In genomic region chr19:48813123-48813911, GRCh38 we compare ENCODE assay signal across 10 cellular contexts. TPM values are rescaled to one million over a fixed set of nuclear protein-coding genes. Genes with fewer than 3 reads are reported as not detected.
A peak's percentile ranks its signal among the peaks of the same experiment; 100 is the strongest.
DNase-seq lines count a peak whose midpoint lies in the region; ATAC-seq and TF ChIP-seq lines count a peak whose summit lies in the region.
"Had no signal": no experiment of that assay in that cellular context is flagged by ENCODE, and none has a peak within 500 bp of the region (broad histone marks: within the 10 kb centered on the region; RNA-seq: fewer than 3 reads in every experiment).

No MANE protein-coding gene starts in this region.

- peaks cover 38% of the 10 kb centered on the region for H3K4me1 Mint-ChIP-seq in stimulated activated effector memory CD8-positive, alpha-beta T cell treated with anti-CD3 and anti-CD28 coated beads, Interleukin-12 subunit alpha, Interleukin-12 subunit beta, amount 100 ng/mL, for 72 hours

- WGBS in aorta, 2 donors = 89 to 90% methylated on average over 21 of the region's 21 CpGs

- no peaks in the 10 kb centered on the region for H3K9me3 Mint-ChIP-seq in stimulated activated effector memory CD8-positive, alpha-beta T cell treated with anti-CD3 and anti-CD28 coated beads, Interleukin-12 subunit alpha, Interleukin-12 subunit beta, amount 100 ng/mL, for 72 hours

- TF ChIP-seq CTCF in GM10266 (IDR thresholded peaks at IDR 0.05; ENCODE audit: control insufficient read depth, insufficient read depth, low read depth, missing control alignments) (no peak), fibroblast of villous mesenchyme (IDR thresholded peaks at IDR 0.05; ENCODE audit: insufficient read depth, low read depth, low read length) (peak; percentile 20)

- H3K36me3 Mint-ChIP-seq in stimulated activated effector memory CD8-positive, alpha-beta T cell treated with anti-CD3 and anti-CD28 coated beads, Interleukin-12 subunit alpha, Interleukin-12 subunit beta, amount 100 ng/mL, for 72 hours = peaks cover 7% of the 10 kb centered on the region

- DNase-seq in GM10266 (ENCODE audit: extremely low spot score) (peak; percentile 23), OCI-M1 (lab: John Stamatoyannopoulos, UW) (peak; percentile 23), fibroblast of villous mesenchyme (ENCODE audit: low read depth) (no peak), aorta (no peak), MV-4-11 (lab: John Stamatoyannopoulos, UW) (no peak)
- DNase-seq in stimulated activated effector memory CD8-positive, alpha-beta T cell treated with anti-CD3 and anti-CD28 coated beads, Interleukin-12 subunit alpha, Interleukin-12 subunit beta, amount 100 ng/mL, for 72 hours (ENCODE audit: low spot score in 2 of 2) = no peak
- DNase-seq in NK-92 treated with Interleukin-12 subunit alpha and Interleukin-12 subunit beta, amount 100 ng/mL, for 24 hours (lab: John Stamatoyannopoulos, UW) = no peak
- DNase-seq: head of caudate nucleus, NCI-H1092 had no signal

- intact Hi-C loops in aorta (cut with DNase I) = no loop called here

- H3K27ac ChIP-seq in aorta (ENCODE audit: low read depth in 1 of 2, low read length in 2 of 2) = peak overlapping the region in 1 of 2 donors; percentile 93

- H3K4me3 Mint-ChIP-seq in stimulated activated effector memory CD8-positive, alpha-beta T cell treated with anti-CD3 and anti-CD28 coated beads, Interleukin-12 subunit alpha, Interleukin-12 subunit beta, amount 100 ng/mL, for 72 hours = peak overlapping the region; percentile 86

- H3K4me1 ChIP-seq in aorta (ENCODE audit: control insufficient read depth in 1 of 2, insufficient read depth in 2 of 2, low read length in 2 of 2) = no peaks in the 10 kb centered on the region

- no peaks in the 10 kb centered on the region for H3K9me3 ChIP-seq in aorta (ENCODE audit: control insufficient read depth, low read length)

- no peak overlapping the region for H3K27ac Mint-ChIP-seq in stimulated activated effector memory CD8-positive, alpha-beta T cell treated with anti-CD3 and anti-CD28 coated beads, Interleukin-12 subunit alpha, Interleukin-12 subunit beta, amount 100 ng/mL, for 72 hours

- H3K36me3 ChIP-seq in aorta (ENCODE audit: control insufficient read depth in 1 of 2, insufficient read depth in 2 of 2, low read length in 1 of 2) = no peaks in the 10 kb centered on the region

- H3K4me3 ChIP-seq in fibroblast of villous mesenchyme (ENCODE audit: low read depth, low read length) (no peak overlapping the region), aorta (ENCODE audit: low read length in 2 of 2) (no peak overlapping the region)

- ATAC-seq in stimulated activated effector memory CD8-positive, alpha-beta T cell treated with anti-CD3 and anti-CD28 coated beads, Interleukin-12 subunit alpha, Interleukin-12 subunit beta, amount 100 ng/mL, for 72 hours = no peak
- ATAC-seq in aorta (ENCODE audit: low FRiP score) (no peak), GM18519 (IDR thresholded peaks at IDR 0.05; ENCODE audit: low FRiP score, unreplicated experiment) (no peak)

- H3K27me3 ChIP-seq in aorta (ENCODE audit: control insufficient read depth in 1 of 2, insufficient read depth in 2 of 2, low read length in 1 of 2) = no peaks in the 10 kb centered on the region

RNA-seq across cellular contexts. Expression of gene BCAT2, which starts 2.5 kb away (rescaled TPM):
- total RNA-seq in fibroblast of villous mesenchyme (30.3 and 31.5 TPM in 2 replicates), aorta (10 to 100 TPM; 22.4 to 29.5 TPM)
- polyA plus RNA-seq in aorta = 10 to 100 TPM; 22.5 to 61.6 TPM

RNA-seq across cellular contexts. Expression of gene HSD17B14, which starts 23.0 kb away (rescaled TPM):
- total RNA-seq in fibroblast of villous mesenchyme (12.2 and 13.8 TPM in 2 replicates), aorta (10 to 100 TPM; 13.7 to 16.1 TPM)
- 10 to 100 TPM; 14.3 to 18.9 TPM for polyA plus RNA-seq in aorta

RNA-seq across cellular contexts. Expression of gene PLEKHA4, which starts 55.1 kb away (rescaled TPM):
- 6.0 and 12.2 TPM in 2 replicates for total RNA-seq in fibroblast of villous mesenchyme
- 10 to 100 TPM; 94.9 to 97.2 TPM for total RNA-seq in aorta
- 100 to 1,000 TPM; 193 to 223 TPM for polyA plus RNA-seq in aorta

RNA-seq across cellular contexts. Expression of gene FGF21, which starts 58.0 kb away (rescaled TPM):
- total RNA-seq in fibroblast of villous mesenchyme = not detected in 2 replicates
- not detected for total RNA-seq in aorta
- not detected for polyA plus RNA-seq in aorta

RNA-seq across cellular contexts. Expression of gene PPP1R15A, which starts 58.9 kb away (rescaled TPM):
- 63.9 and 76.0 TPM in 2 replicates for total RNA-seq in fibroblast of villous mesenchyme
- total RNA-seq in aorta = 100 to 1,000 TPM in 1 of 2 donors, 10 to 100 TPM in 1; 57.2 to 182 TPM
- polyA plus RNA-seq in aorta = 10 to 100 TPM; 64.9 to 95.4 TPM

Comparison
In these comparisons a context has a peak if more than half of its experiments do, and no peak if none do; other contexts are left out.
1. DNase-seq: peak in GM10266 (single experiment) and OCI-M1 (single experiment); none in fibroblast of villous mesenchyme (single experiment), stimulated activated effector memory CD8-positive, alpha-beta T cell treated with anti-CD3 and anti-CD28 coated beads, Interleukin-12 subunit alpha, Interleukin-12 subunit beta, amount 100 ng/mL, for 72 hours (0 of 2), aorta (0 of 2), NK-92 treated with Interleukin-12 subunit alpha and Interleukin-12 subunit beta, amount 100 ng/mL, for 24 hours (single experiment) and MV-4-11 (single experiment).